ENCODE assay signal across 1 cellular context in genomic region chr22:40939202-40939601, GRCh38.
A peak's percentile ranks its signal among the peaks of the same experiment; 100 is the strongest.
TF ChIP-seq lines count a peak whose summit lies in the region.

No MANE protein-coding gene starts in this region.

TF ChIP-seq in GM12878, 131 proteins besides CTCF, POLR2A, EP300 and RAD21 (continued from another document):
- TF ChIP-seq CUX1 (IDR thresholded peaks at IDR 0.05; ENCODE audit: insufficient replicate concordance, low read depth, low read length) (no peak), RUNX3 (IDR thresholded peaks at IDR 0.05; ENCODE audit: low read length) (peak; percentile 59), RBBP5 (conservative IDR thresholded peaks at IDR 0.05) (no peak), SUPT20H (IDR thresholded peaks at IDR 0.05; ENCODE audit: borderline replicate concordance, control insufficient read depth, low read depth, low read length) (no peak), ZNF384 (IDR thresholded peaks at IDR 0.05; ENCODE audit: borderline replicate concordance, low read depth, low read length) (peak; percentile 46; the same call in 1 of the 2 replicates), MTA3 (IDR thresholded peaks at IDR 0.05; ENCODE audit: borderline replicate concordance, low read length) (no peak), FOXM1 (IDR thresholded peaks at IDR 0.05; ENCODE audit: low read depth, low read length) (no peak), ATF7 (IDR thresholded peaks at IDR 0.05; ENCODE audit: low read depth) (peak; percentile 50; the same call in 1 of the 2 replicates), MEF2A (IDR thresholded peaks at IDR 0.05; ENCODE audit: insufficient read depth, low read depth, low read length) (no peak)
